ENCODE assay signal across 10 cellular contexts in the genomic region with DNA sequence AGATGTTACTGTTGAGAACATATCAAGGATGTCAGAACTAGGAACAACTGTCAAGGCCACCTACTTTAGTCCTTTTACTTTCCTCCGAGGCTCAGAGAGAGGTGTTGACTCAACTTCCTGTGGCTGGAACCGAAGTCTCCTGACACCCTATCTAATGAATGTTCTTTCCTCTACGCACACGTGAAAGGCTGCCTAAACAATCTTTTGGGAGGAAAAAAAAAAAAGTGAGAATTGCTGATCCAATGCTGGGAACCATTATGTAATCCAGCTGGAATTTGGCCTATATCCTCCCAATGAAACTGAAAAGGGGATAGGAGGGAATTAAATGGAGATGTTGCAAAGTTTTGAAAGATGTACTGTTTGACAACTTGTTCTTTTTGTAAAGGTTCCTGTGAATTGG. TPM values are rescaled to one million over a fixed set of nuclear protein-coding genes. Genes with fewer than 3 reads are reported as not detected.
A peak's percentile ranks its signal among the peaks of the same experiment; 100 is the strongest.
DNase-seq lines count a peak whose midpoint lies in the region; ATAC-seq and TF ChIP-seq lines count a peak whose summit lies in the region.
"Had no signal": no experiment of that assay in that cellular context is flagged by ENCODE, and none has a peak within 500 bp of the region (broad histone marks: within the 10 kb centered on the region; RNA-seq: fewer than 3 reads in every experiment).

No MANE protein-coding gene starts in this region.

- no peak overlapping the region for H3K4me3 Mint-ChIP-seq in effector memory CD8-positive, alpha-beta T cell
- no peak overlapping the region for H3K4me3 Mint-ChIP-seq in osteocyte (ENCODE audit: unreplicated experiment)

- H3K27me3 Mint-ChIP-seq in effector memory CD8-positive, alpha-beta T cell = no peaks in the 10 kb centered on the region
- no peaks in the 10 kb centered on the region for H3K27me3 Mint-ChIP-seq in osteocyte (ENCODE audit: unreplicated experiment)

- TF ChIP-seq CTCF in RWPE2 (IDR thresholded peaks at IDR 0.05; ENCODE audit: poor library complexity, severe bottlenecking) = no peak
- TF ChIP-seq CTCF in osteocyte (IDR thresholded peaks at IDR 0.05) = no peak

- H3K4me1 Mint-ChIP-seq in effector memory CD8-positive, alpha-beta T cell (ENCODE audit: low read depth in 2 of 2) = peaks cover 4 to 7% of the 10 kb centered on the region in 2 donors
- H3K4me1 Mint-ChIP-seq in osteocyte (ENCODE audit: unreplicated experiment) = peaks cover 76% of the 10 kb centered on the region

- H3K36me3 Mint-ChIP-seq in effector memory CD8-positive, alpha-beta T cell (ENCODE audit: insufficient read depth) = no peaks in the 10 kb centered on the region
- no peaks in the 10 kb centered on the region for H3K36me3 Mint-ChIP-seq in osteocyte (ENCODE audit: unreplicated experiment)

- no peaks in the 10 kb centered on the region for H3K27me3 ChIP-seq in RWPE2 (ENCODE audit: insufficient read depth, poor library complexity, severe bottlenecking)

- no peaks in the 10 kb centered on the region for H3K9me3 Mint-ChIP-seq in effector memory CD8-positive, alpha-beta T cell
- H3K9me3 Mint-ChIP-seq in osteocyte (ENCODE audit: unreplicated experiment) = peaks cover 4% of the 10 kb centered on the region

- in situ Hi-C loops in Caki2 (cut with HindIII; ENCODE audit: low pct_unique_long_range_greater_than_20kb, low sequenced_read_pairs) = no loop called here

- H3K36me3 ChIP-seq in RWPE2 (ENCODE audit: low read depth) = no peaks in the 10 kb centered on the region

- H3K27ac ChIP-seq in RWPE2 (ENCODE audit: poor library complexity, severe bottlenecking) = peak overlapping the region; percentile 58

- ATAC-seq in RWPE2 (ENCODE audit: low read depth) (peak; percentile 65; the same call in 2 of the 3 replicates), HG03342 (IDR thresholded peaks at IDR 0.05; ENCODE audit: unreplicated experiment) (no peak), GM21360 (IDR thresholded peaks at IDR 0.05; ENCODE audit: unreplicated experiment) (no peak)
- peak; percentile 70 for ATAC-seq in effector memory CD8-positive, alpha-beta T cell (replicated peaks)

- no peaks in the 10 kb centered on the region for H3K9me3 ChIP-seq in RWPE2 (ENCODE audit: severe bottlenecking)

- H3K4me1 ChIP-seq in RWPE2 (ENCODE audit: insufficient read depth, poor library complexity, severe bottlenecking) = peaks cover 7% of the 10 kb centered on the region

- peak overlapping the region; percentile 49 to 72 for H3K27ac Mint-ChIP-seq in effector memory CD8-positive, alpha-beta T cell
- H3K27ac Mint-ChIP-seq in osteocyte (ENCODE audit: unreplicated experiment) = peak overlapping the region; percentile 85

- DNase-seq in Caki2 (ENCODE audit: low read depth) (peak; percentile 1), RWPE2 (ENCODE audit: low spot score) (no peak), osteocyte (ENCODE audit: extremely low spot score, unreplicated experiment) (no peak), DMS153 treated with DMSO at 0.1 percent for 48 hours (lab: John Stamatoyannopoulos, UW; ENCODE audit: unreplicated experiment) (no peak), T-helper 9 cell (no peak)
- DNase-seq in effector memory CD8-positive, alpha-beta T cell = no peak
- DNase-seq: central memory CD4-positive, alpha-beta T cell; NCI-H2227 treated with DMSO at 0.1 percent for 48 hours had no signal

- no peak overlapping the region for H3K4me3 ChIP-seq in RWPE2 (ENCODE audit: severe bottlenecking)

RNA-seq across cellular contexts. Expression of a gene that starts 8.3 kb away (rescaled TPM):
- 2.1 and 5.6 TPM in 2 replicates for total RNA-seq in Caki2 (2014; rRNA removed; shearing (Covaris generic); ENCODE audit: low replicate concordance)
- total RNA-seq in osteocyte = 84.7 and 87.4 TPM in 2 replicates

RNA-seq across cellular contexts. Expression of a gene that starts 41.2 kb away (rescaled TPM):
- not detected in 2 replicates for total RNA-seq in Caki2 (2014; rRNA removed; shearing (Covaris generic); ENCODE audit: low replicate concordance)
- total RNA-seq in osteocyte = 0.13 and 0.16 TPM in 2 replicates

Comparison
In these comparisons a context has a peak if more than half of its experiments do, and no peak if none do; other contexts are left out.
1. ATAC-seq: peak in RWPE2 (single experiment) and effector memory CD8-positive, alpha-beta T cell (single experiment); none in HG03342 (single experiment) and GM21360 (single experiment).
2. RNA of a gene that starts 8.3 kb away (total RNA-seq): 84.7 to 87.4 TPM in osteocyte; 2.1 to 5.6 TPM in Caki2; every median in the first group is over 10 times any median in the second.